33 cellular contexts compared by ENCODE assay signal in genomic region chr1:243520831-243521230, GRCh38.
"Had no signal": no experiment of that assay in that cellular context is flagged by ENCODE, and none has a peak within 500 bp of the region (broad histone marks: within the 10 kb centered on the region; RNA-seq: fewer than 3 reads in every experiment).

No MANE protein-coding gene starts in this region.

- H3K36me3 ChIP-seq: MG63, WERI-Rb-1 had no signal

- H3K9me3 Mint-ChIP-seq: activated naive CD4-positive, alpha-beta T cell treated with anti-CD3 and anti-CD28 coated beads, Interleukin-2, amount 50 U/mL, for 24 hours; activated T-helper 17 cell treated with anti-CD3 and anti-CD28 coated beads, Interleukin-2, amount 50 U/mL, for 72 hours had no signal

- FAIRE-seq: bronchial epithelial cell had no signal

- H3K27me3 Mint-ChIP-seq: activated CD4-positive, alpha-beta memory T cell treated with anti-CD3 and anti-CD28 coated beads, Interleukin-2, amount 10 ng/mL, durations not matched to agents 7 days and 5 days; activated CD8-positive, alpha-beta memory T cell treated with anti-CD3 and anti-CD28 coated beads, Interleukin-2, amount 10 ng/mL, durations not matched to agents 7 days and 5 days; activated naive CD4-positive, alpha-beta T cell treated with anti-CD3 and anti-CD28 coated beads, Interleukin-2, amount 50 U/mL, for 24 hours; activated naive CD8-positive, alpha-beta T cell treated with anti-CD3 and anti-CD28 coated beads, Interleukin-2, amount 10 ng/mL, durations not matched to agents 7 days and 5 days; activated T-helper 17 cell treated with anti-CD3 and anti-CD28 coated beads, Interleukin-2, amount 50 U/mL, for 72 hours; brain had no signal

- H3K4me3 ChIP-seq: ascending aorta, MG63 had no signal

- H3K9me3 ChIP-seq: ascending aorta had no signal

- H3K4me3 Mint-ChIP-seq: activated CD4-positive, alpha-beta memory T cell treated with anti-CD3 and anti-CD28 coated beads, Interleukin-2, amount 10 ng/mL, durations not matched to agents 7 days and 5 days; activated CD8-positive, alpha-beta memory T cell treated with anti-CD3 and anti-CD28 coated beads, Interleukin-2, amount 10 ng/mL, durations not matched to agents 7 days and 5 days; activated naive CD4-positive, alpha-beta T cell treated with anti-CD3 and anti-CD28 coated beads, Interleukin-2, amount 50 U/mL, for 24 hours; activated naive CD8-positive, alpha-beta T cell treated with anti-CD3 and anti-CD28 coated beads, Interleukin-2, amount 10 ng/mL, durations not matched to agents 7 days and 5 days; activated T-cell treated with anti-CD3 and anti-CD28 coated beads, Interleukin-2, amount 50 U/mL, for 72 hours; activated T-helper 17 cell treated with anti-CD3 and anti-CD28 coated beads, Interleukin-2, amount 50 U/mL, for 72 hours; brain had no signal

- H3K27ac Mint-ChIP-seq: activated CD4-positive, alpha-beta memory T cell treated with anti-CD3 and anti-CD28 coated beads, Interleukin-2, amount 10 ng/mL, durations not matched to agents 7 days and 5 days; activated CD8-positive, alpha-beta memory T cell treated with anti-CD3 and anti-CD28 coated beads, Interleukin-2, amount 10 ng/mL, durations not matched to agents 7 days and 5 days; activated naive CD4-positive, alpha-beta T cell treated with anti-CD3 and anti-CD28 coated beads, Interleukin-2, amount 50 U/mL, for 24 hours; activated naive CD8-positive, alpha-beta T cell treated with anti-CD3 and anti-CD28 coated beads, Interleukin-2, amount 10 ng/mL, durations not matched to agents 7 days and 5 days; activated T-cell treated with anti-CD3 and anti-CD28 coated beads, Interleukin-2, amount 50 U/mL, for 72 hours; activated T-helper 17 cell treated with anti-CD3 and anti-CD28 coated beads, Interleukin-2, amount 50 U/mL, for 72 hours had no signal

- DNase-seq: activated CD4-positive, alpha-beta memory T cell treated with anti-CD3 and anti-CD28 coated beads, Interleukin-2, amount 10 ng/mL, durations not matched to agents 7 days and 5 days; activated CD4-positive, alpha-beta T cell treated with anti-CD3 and anti-CD28 coated beads for 1 hour; activated CD4-positive, alpha-beta T cell treated with anti-CD3 and anti-CD28 coated beads for 48 hours; activated CD4-positive, CD25-positive, alpha-beta regulatory T cell; activated CD8-positive, alpha-beta memory T cell treated with anti-CD3 and anti-CD28 coated beads for 24 hours; activated CD8-positive, alpha-beta memory T cell treated with anti-CD3 and anti-CD28 coated beads, Interleukin-2, amount 10 ng/mL, durations not matched to agents 7 days and 5 days; activated gamma-delta T cell; activated naive CD4-positive, alpha-beta T cell treated with Interleukin-2 at 50 U/mL for 16 hours; activated naive CD8-positive, alpha-beta T cell treated with anti-CD3 and anti-CD28 coated beads, Interleukin-2, amount 10 ng/mL, durations not matched to agents 7 days and 5 days; activated T-cell treated with anti-CD3 and anti-CD28 coated beads, Interleukin-2, amount 50 U/mL, for 1 hour; activated T-cell treated with anti-CD3 and anti-CD28 coated beads, Interleukin-2, amount 50 U/mL, for 72 hours; amygdala; central memory CD4-positive, alpha-beta T cell; Karpas-422; KBM-7; MG63; NCI-H1048; NCI-H1105 treated with DMSO at 0.1 percent for 48 hours; NCI-H1436; NCI-H1694 treated with DMSO at 0.1 percent for 48 hours; NCI-H2029; NCI-H345; NCI-H524 treated with DMSO at 0.1 percent for 48 hours; NK-92 treated with Interleukin-12 subunit alpha and Interleukin-12 subunit beta, amount 100 ng/mL, for 24 hours; OCI-M1; Right ventricle myocardium superior; T1000; WERI-Rb-1 had no signal

- H3K27ac ChIP-seq: ascending aorta, WERI-Rb-1 had no signal

- H3K27me3 ChIP-seq: ascending aorta, MG63 had no signal

- ATAC-seq: activated CD8-positive, alpha-beta memory T cell treated with anti-CD3 and anti-CD28 coated beads, Interleukin-2, amount 10 ng/mL, durations not matched to agents 7 days and 5 days; activated T-cell treated with anti-CD3 and anti-CD28 coated beads, Interleukin-2, amount 50 U/mL, for 72 hours; activated T-helper 17 cell treated with anti-CD3 and anti-CD28 coated beads, Interleukin-2, amount 50 U/mL, for 72 hours had no signal
